In the genomic region with DNA sequence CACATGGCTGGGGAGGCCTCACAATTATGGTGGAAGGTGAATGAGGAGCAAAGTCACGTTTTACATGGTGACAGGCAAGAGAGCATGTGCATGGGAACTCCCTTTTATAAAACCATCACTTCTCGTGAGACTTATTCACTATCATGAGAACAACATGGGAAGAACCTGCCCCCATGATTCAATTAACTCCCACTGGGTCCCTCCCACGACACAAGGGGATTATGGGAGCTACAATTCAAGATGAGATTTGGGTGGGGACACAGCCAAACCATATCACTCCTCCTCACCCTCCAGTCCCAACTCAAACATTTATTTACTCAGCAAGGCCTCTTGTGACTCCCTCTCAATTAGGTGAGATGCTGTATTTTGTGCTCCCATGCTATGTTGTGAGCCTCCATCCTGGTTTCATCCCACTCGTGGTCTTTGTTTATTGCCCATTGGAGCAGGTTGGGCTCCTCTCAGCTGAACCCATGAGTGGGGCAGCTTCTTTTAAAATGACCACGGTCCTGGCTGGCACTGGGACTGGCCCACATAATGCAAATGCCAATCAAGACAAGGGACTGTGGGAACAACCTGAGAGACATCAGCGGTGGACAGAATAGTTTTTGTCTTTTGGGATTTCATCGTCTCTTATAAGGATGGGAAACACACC, we compare ENCODE assay signal across 1 cellular context.
TF ChIP-seq lines count a peak whose summit lies in the region.

No MANE protein-coding gene starts in this region.

TF ChIP-seq in HEK293, 187 proteins besides CTCF, POLR2A, EP300 and RAD21 (continued from another document):
- TF ChIP-seq, protein P1, sequence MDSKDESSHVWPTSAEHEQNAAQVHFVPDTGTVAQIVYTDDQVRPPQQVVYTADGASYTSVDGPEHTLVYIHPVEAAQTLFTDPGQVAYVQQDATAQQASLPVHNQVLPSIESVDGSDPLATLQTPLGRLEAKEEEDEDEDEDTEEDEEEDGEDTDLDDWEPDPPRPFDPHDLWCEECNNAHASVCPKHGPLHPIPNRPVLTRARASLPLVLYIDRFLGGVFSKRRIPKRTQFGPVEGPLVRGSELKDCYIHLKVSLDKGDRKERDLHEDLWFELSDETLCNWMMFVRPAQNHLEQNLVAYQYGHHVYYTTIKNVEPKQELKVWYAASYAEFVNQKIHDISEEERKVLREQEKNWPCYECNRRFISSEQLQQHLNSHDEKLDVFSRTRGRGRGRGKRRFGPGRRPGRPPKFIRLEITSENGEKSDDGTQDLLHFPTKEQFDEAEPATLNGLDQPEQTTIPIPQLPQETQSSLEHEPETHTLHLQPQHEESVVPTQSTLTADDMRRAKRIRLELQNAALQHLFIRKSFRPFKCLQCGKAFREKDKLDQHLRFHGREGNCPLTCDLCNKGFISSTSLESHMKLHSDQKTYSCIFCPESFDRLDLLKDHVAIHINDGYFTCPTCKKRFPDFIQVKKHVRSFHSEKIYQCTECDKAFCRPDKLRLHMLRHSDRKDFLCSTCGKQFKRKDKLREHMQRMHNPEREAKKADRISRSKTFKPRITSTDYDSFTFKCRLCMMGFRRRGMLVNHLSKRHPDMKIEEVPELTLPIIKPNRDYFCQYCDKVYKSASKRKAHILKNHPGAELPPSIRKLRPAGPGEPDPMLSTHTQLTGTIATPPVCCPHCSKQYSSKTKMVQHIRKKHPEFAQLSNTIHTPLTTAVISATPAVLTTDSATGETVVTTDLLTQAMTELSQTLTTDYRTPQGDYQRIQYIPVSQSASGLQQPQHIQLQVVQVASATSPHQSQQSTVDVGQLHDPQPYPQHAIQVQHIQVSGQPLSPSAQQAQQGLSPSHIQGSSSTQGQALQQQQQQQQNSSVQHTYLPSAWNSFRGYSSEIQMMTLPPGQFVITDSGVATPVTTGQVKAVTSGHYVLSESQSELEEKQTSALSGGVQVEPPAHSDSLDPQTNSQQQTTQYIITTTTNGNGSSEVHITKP (tag by site-specific recombination; IDR thresholded peaks at IDR 0.05), result no peak
- TF ChIP-seq ZFHX2 (tag by site-specific recombination; conservative IDR thresholded peaks at IDR 0.05), result peak; percentile 86
- TF ChIP-seq ZNF549 (tag by site-specific recombination; IDR thresholded peaks at IDR 0.05), result peak; percentile 69
